Comparison of ENCODE assay signal across 11 cellular contexts in the genomic region with DNA sequence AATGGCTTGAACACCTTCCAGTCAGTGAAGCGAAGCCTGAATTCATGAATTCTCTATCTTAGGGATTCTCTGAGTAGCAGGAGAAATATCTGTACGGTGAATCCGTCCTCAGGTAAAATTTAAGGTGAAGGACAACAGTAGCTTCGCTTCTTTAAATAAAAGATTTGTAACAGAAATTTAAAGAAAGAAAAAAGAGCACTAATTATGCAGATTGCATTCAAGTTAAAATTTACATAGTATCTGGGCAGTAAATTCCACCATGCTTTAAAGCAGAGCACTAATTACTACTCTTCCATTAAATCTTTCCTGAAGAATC.
"Had no signal": no experiment of that assay in that cellular context is flagged by ENCODE, and none has a peak within 500 bp of the region (broad histone marks: within the 10 kb centered on the region; RNA-seq: fewer than 3 reads in every experiment).

No MANE protein-coding gene starts in this region.

- H3K4me3 Mint-ChIP-seq: activated CD4-positive, alpha-beta T cell treated with anti-CD3 and anti-CD28 coated beads for 36 hours; activated CD8-positive, alpha-beta T cell treated with anti-CD3 and anti-CD28 coated beads for 36 hours; activated naive CD8-positive, alpha-beta T cell treated with anti-CD3 and anti-CD28 coated beads for 36 hours; activated T-cell treated with anti-CD3 and anti-CD28 coated beads, Interleukin-2, amount 50 U/mL, for 72 hours; memory B cell; natural killer cell treated with Interleukin-12 subunit alpha and Interleukin-12 subunit beta and Interleukin-15 and Interleukin-18, amount 100 ng/mL, for 72 hours had no signal

- H3K9me3 ChIP-seq: breast epithelium, stomach, vagina had no signal

- H3K27me3 ChIP-seq: foreskin keratinocyte, vagina had no signal

- H3K4me1 Mint-ChIP-seq: activated CD4-positive, alpha-beta T cell treated with anti-CD3 and anti-CD28 coated beads for 36 hours; activated naive CD8-positive, alpha-beta T cell treated with anti-CD3 and anti-CD28 coated beads for 36 hours had no signal

- H3K27ac ChIP-seq: breast epithelium, foreskin keratinocyte, stomach, vagina had no signal

- DNase-seq: activated CD8-positive, alpha-beta memory T cell treated with anti-CD3 and anti-CD28 coated beads, Interleukin-2, amount 50 U/mL, for 4 hours had no signal

- H3K36me3 ChIP-seq: breast epithelium, stomach, vagina had no signal

- H3K9me3 Mint-ChIP-seq: activated CD8-positive, alpha-beta T cell treated with anti-CD3 and anti-CD28 coated beads for 36 hours; activated naive CD8-positive, alpha-beta T cell treated with anti-CD3 and anti-CD28 coated beads for 36 hours; activated T-cell treated with anti-CD3 and anti-CD28 coated beads, Interleukin-2, amount 50 U/mL, for 72 hours; memory B cell had no signal

- H3K4me3 ChIP-seq: breast epithelium, stomach, vagina had no signal

- H3K27ac Mint-ChIP-seq: activated CD4-positive, alpha-beta T cell treated with anti-CD3 and anti-CD28 coated beads for 36 hours; activated CD8-positive, alpha-beta T cell treated with anti-CD3 and anti-CD28 coated beads for 36 hours; activated naive CD8-positive, alpha-beta T cell treated with anti-CD3 and anti-CD28 coated beads for 36 hours; activated T-cell treated with anti-CD3 and anti-CD28 coated beads, Interleukin-2, amount 50 U/mL, for 72 hours; memory B cell; natural killer cell treated with Interleukin-12 subunit alpha and Interleukin-12 subunit beta and Interleukin-15 and Interleukin-18, amount 100 ng/mL, for 72 hours had no signal

- H3K36me3 Mint-ChIP-seq: activated naive CD8-positive, alpha-beta T cell treated with anti-CD3 and anti-CD28 coated beads for 36 hours; memory B cell; natural killer cell treated with Interleukin-12 subunit alpha and Interleukin-12 subunit beta and Interleukin-15 and Interleukin-18, amount 100 ng/mL, for 72 hours had no signal

- H3K4me1 ChIP-seq: breast epithelium, foreskin keratinocyte, stomach, vagina had no signal

- ATAC-seq: natural killer cell treated with Interleukin-12 subunit alpha and Interleukin-12 subunit beta and Interleukin-15 and Interleukin-18, amount 100 ng/mL, for 72 hours had no signal
